Comparison of ENCODE assay signal across 1 cellular context in the genomic region with DNA sequence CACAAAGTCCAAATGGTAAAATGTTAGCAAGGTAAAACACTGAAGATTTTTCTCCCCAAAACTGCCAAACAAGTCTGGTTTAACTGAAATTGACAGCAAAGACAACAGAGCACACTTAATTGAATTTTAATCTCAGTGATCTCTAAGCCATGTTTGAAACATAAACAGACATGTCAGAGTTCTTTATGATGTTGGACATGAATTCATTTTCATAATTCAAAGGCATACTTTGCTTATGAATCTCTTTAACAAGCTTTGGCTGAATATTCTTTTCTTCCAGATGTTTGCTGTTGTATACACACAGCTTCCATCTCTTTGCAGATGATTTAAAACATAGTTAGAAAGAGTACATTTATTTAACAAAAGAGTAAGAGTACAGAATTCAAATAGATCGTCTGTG.
TF ChIP-seq lines count a peak whose summit lies in the region.

No MANE protein-coding gene starts in this region.

TF ChIP-seq in IMR-90, 13 proteins besides CTCF, POLR2A, EP300 and RAD21:
- TF ChIP-seq MAFK (IDR thresholded peaks at IDR 0.05; ENCODE audit: low read depth, low read length), result no peak
- TF ChIP-seq NFE2L2 (IDR thresholded peaks at IDR 0.05; ENCODE audit: low read depth, low read length), result no peak
- no peak for TF ChIP-seq RCOR1 (IDR thresholded peaks at IDR 0.05; ENCODE audit: insufficient replicate concordance, low read length)
- TF ChIP-seq MXI1 (IDR thresholded peaks at IDR 0.05; ENCODE audit: borderline replicate concordance, low read depth, low read length), result no peak
- no peak for TF ChIP-seq RFX5 (IDR thresholded peaks at IDR 0.05; ENCODE audit: low read depth, low read length)
- no peak for TF ChIP-seq FOS (IDR thresholded peaks at IDR 0.05; ENCODE audit: low read depth, low read length)
- TF ChIP-seq, protein P1, sequence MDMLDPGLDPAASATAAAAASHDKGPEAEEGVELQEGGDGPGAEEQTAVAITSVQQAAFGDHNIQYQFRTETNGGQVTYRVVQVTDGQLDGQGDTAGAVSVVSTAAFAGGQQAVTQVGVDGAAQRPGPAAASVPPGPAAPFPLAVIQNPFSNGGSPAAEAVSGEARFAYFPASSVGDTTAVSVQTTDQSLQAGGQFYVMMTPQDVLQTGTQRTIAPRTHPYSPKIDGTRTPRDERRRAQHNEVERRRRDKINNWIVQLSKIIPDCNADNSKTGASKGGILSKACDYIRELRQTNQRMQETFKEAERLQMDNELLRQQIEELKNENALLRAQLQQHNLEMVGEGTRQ (IDR thresholded peaks at IDR 0.05; ENCODE audit: low read depth, low read length), result no peak
- TF ChIP-seq BHLHE40 (IDR thresholded peaks at IDR 0.05; ENCODE audit: low read depth, low read length), result no peak
- TF ChIP-seq, protein P2, sequence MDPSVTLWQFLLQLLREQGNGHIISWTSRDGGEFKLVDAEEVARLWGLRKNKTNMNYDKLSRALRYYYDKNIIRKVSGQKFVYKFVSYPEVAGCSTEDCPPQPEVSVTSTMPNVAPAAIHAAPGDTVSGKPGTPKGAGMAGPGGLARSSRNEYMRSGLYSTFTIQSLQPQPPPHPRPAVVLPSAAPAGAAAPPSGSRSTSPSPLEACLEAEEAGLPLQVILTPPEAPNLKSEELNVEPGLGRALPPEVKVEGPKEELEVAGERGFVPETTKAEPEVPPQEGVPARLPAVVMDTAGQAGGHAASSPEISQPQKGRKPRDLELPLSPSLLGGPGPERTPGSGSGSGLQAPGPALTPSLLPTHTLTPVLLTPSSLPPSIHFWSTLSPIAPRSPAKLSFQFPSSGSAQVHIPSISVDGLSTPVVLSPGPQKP (IDR thresholded peaks at IDR 0.05; ENCODE audit: borderline replicate concordance, low read depth, low read length), result no peak
- TF ChIP-seq MAZ (IDR thresholded peaks at IDR 0.05; ENCODE audit: borderline replicate concordance, low read depth, low read length), result no peak
- TF ChIP-seq CEBPB (IDR thresholded peaks at IDR 0.05; ENCODE audit: low read depth, low read length), result no peak
- TF ChIP-seq CHD1 (IDR thresholded peaks at IDR 0.05; ENCODE audit: low read depth, low read length), result no peak
- no peak for TF ChIP-seq SMC3 (IDR thresholded peaks at IDR 0.05; ENCODE audit: low read depth, low read length)
